In genomic region chr6:31353508-31353907, GRCh38 we compare ENCODE assay signal across 15 cellular contexts. TPM values are rescaled to one million over a fixed set of nuclear protein-coding genes. Genes with fewer than 3 reads are reported as not detected.
DNase-seq lines count a peak whose midpoint lies in the region; ATAC-seq and TF ChIP-seq lines count a peak whose summit lies in the region.
"Had no signal": no experiment of that assay in that cellular context is flagged by ENCODE, and none has a peak within 500 bp of the region (broad histone marks: within the 10 kb centered on the region; RNA-seq: fewer than 3 reads in every experiment).

No MANE protein-coding gene starts in this region.

- no peaks in the 10 kb centered on the region for H3K9me3 Mint-ChIP-seq in activated CD4-positive, alpha-beta T cell treated with anti-CD3 and anti-CD28 coated beads for 36 hours (ENCODE audit: low read depth)
- H3K9me3 Mint-ChIP-seq in activated CD4-positive, alpha-beta memory T cell treated with anti-CD3 and anti-CD28 coated beads, Interleukin-2, amount 10 ng/mL, durations not matched to agents 7 days and 5 days = no peaks in the 10 kb centered on the region

- intact Hi-C loops in activated CD4-positive, alpha-beta T cell treated with anti-CD3 and anti-CD28 coated beads for 36 hours (cut with DNase I, micrococcal nuclease) = loop anchor here in 1 of 2 experiments (10.0 kb wide), 1 partner anchor 609 kb away; the partner anchor contains the start of genes FLOT1 and IER3
- intact Hi-C loops in posterior vena cava (cut with DNase I) (loop anchor here in 1 of 2 donors (5.0 kb wide), 1 partner anchor 86 kb away; no protein-coding TSS in a partner anchor), psoas muscle (cut with DNase I) (loop anchor here in 1 of 2 donors (2.0 kb wide), 1 partner anchor 87 kb away; no protein-coding TSS in a partner anchor)

- ATAC-seq in activated CD4-positive, alpha-beta T cell treated with anti-CD3 and anti-CD28 coated beads for 36 hours = no peak
- ATAC-seq in psoas muscle = no peak

- H3K4me3 Mint-ChIP-seq in activated CD4-positive, alpha-beta T cell treated with anti-CD3 and anti-CD28 coated beads for 36 hours = peak overlapping the region; percentile 98
- H3K4me3 Mint-ChIP-seq in activated CD4-positive, alpha-beta memory T cell treated with anti-CD3 and anti-CD28 coated beads, Interleukin-2, amount 10 ng/mL, durations not matched to agents 7 days and 5 days = peak overlapping the region; percentile 99

- H3K36me3 ChIP-seq in GM06990 (ENCODE audit: control insufficient read depth, insufficient read depth, low read length) = peaks cover 29% of the 10 kb centered on the region
- peaks cover 0 to 3% of the 10 kb centered on the region in 2 donors for H3K36me3 ChIP-seq in psoas muscle (ENCODE audit: insufficient read depth in 1 of 2, low read depth in 1 of 2)
- H3K36me3 ChIP-seq: prostate gland had no signal

- no peak for TF ChIP-seq CTCF in GM06990 (IDR thresholded peaks at IDR 0.05; ENCODE audit: insufficient read depth, low read length, poor library complexity, severe bottlenecking)
- no peak for TF ChIP-seq CTCF in psoas muscle (IDR thresholded peaks at IDR 0.05)

- no peaks in the 10 kb centered on the region for H3K27me3 Mint-ChIP-seq in activated CD4-positive, alpha-beta T cell treated with anti-CD3 and anti-CD28 coated beads for 36 hours
- no peaks in the 10 kb centered on the region for H3K27me3 Mint-ChIP-seq in activated CD4-positive, alpha-beta memory T cell treated with anti-CD3 and anti-CD28 coated beads, Interleukin-2, amount 10 ng/mL, durations not matched to agents 7 days and 5 days

- CTCF ChIA-PET in activated CD4-positive, alpha-beta T cell treated with anti-CD3 and anti-CD28 coated beads for 36 hours (lab: Charles Lee) = interaction anchor here (0.6 kb wide), 1 partner anchor 165 kb away, joined by 3 read pairs; no protein-coding TSS in a partner anchor
- CTCF ChIA-PET in activated CD4-positive, alpha-beta memory T cell treated with anti-CD3 and anti-CD28 coated beads, Interleukin-2, amount 10 ng/mL, durations not matched to agents 7 days and 5 days (lab: Charles Lee) = interaction anchor here (0.6 kb wide), 1 partner anchor 13 kb away, joined by 3 read pairs; no protein-coding TSS in a partner anchor

- H3K9me3 ChIP-seq in mononuclear cell (ENCODE audit: low read depth, low read length) = no peaks in the 10 kb centered on the region
- H3K9me3 ChIP-seq in psoas muscle = no peaks in the 10 kb centered on the region
- H3K9me3 ChIP-seq: prostate gland had no signal

- peaks cover 65% of the 10 kb centered on the region for H3K4me1 Mint-ChIP-seq in activated CD4-positive, alpha-beta T cell treated with anti-CD3 and anti-CD28 coated beads for 36 hours
- H3K4me1 Mint-ChIP-seq in activated CD4-positive, alpha-beta memory T cell treated with anti-CD3 and anti-CD28 coated beads, Interleukin-2, amount 10 ng/mL, durations not matched to agents 7 days and 5 days = peaks cover 48% of the 10 kb centered on the region

- peaks cover 47% of the 10 kb centered on the region for H3K36me3 Mint-ChIP-seq in activated CD4-positive, alpha-beta T cell treated with anti-CD3 and anti-CD28 coated beads for 36 hours (ENCODE audit: low read depth)
- H3K36me3 Mint-ChIP-seq in activated CD4-positive, alpha-beta memory T cell treated with anti-CD3 and anti-CD28 coated beads, Interleukin-2, amount 10 ng/mL, durations not matched to agents 7 days and 5 days (ENCODE audit: low read depth) = peaks cover 64% of the 10 kb centered on the region

- POLR2A ChIA-PET in activated CD4-positive, alpha-beta T cell treated with anti-CD3 and anti-CD28 coated beads for 36 hours (lab: Charles Lee) = interaction anchor here (0.6 to 1.6 kb wide), 6 partner anchors 9 to 636 kb away, joined by 3 to 12 read pairs (median 4); partner anchors contain the start of gene MDC1
- POLR2A ChIA-PET in activated CD4-positive, alpha-beta memory T cell treated with anti-CD3 and anti-CD28 coated beads, Interleukin-2, amount 10 ng/mL, durations not matched to agents 7 days and 5 days (lab: Charles Lee) = interaction anchor here (0.6 to 5.0 kb wide), 15 partner anchors 8 to 1139 kb away, joined by 3 to 66 read pairs (median 4); partner anchors contain the start of gene TCF19

- no peak overlapping the region for H3K27ac ChIP-seq in psoas muscle
- H3K27ac ChIP-seq: 22Rv1, dorsolateral prefrontal cortex, PC-9, prostate gland, SK-N-MC had no signal

- DNase-seq in activated CD4-positive, alpha-beta T cell treated with anti-CD3 and anti-CD28 coated beads for 36 hours = no peak
- DNase-seq in activated CD4-positive, alpha-beta T cell treated with anti-CD3 and anti-CD28 coated beads, Interleukin-2, amount 50 U/mL, for 48 hours = no peak
- peak; percentile 17 for DNase-seq in GM06990 (ENCODE audit: extremely low read depth, insufficient read length)
- no peak for DNase-seq in activated CD4-positive, alpha-beta memory T cell treated with anti-CD3 and anti-CD28 coated beads, Interleukin-2, amount 10 ng/mL, durations not matched to agents 7 days and 5 days
- DNase-seq in posterior vena cava (ENCODE audit: low spot score) = no peak
- DNase-seq in psoas muscle = no peak
- DNase-seq in NCI-H345 (lab: John Stamatoyannopoulos, UW) = no peak
- DNase-seq: dorsolateral prefrontal cortex, NCI-H2029, NCI-H526, PC-9 had no signal

- H3K4me1 ChIP-seq in mononuclear cell (ENCODE audit: insufficient read depth, low read length) = peaks cover 48% of the 10 kb centered on the region
- H3K4me1 ChIP-seq in psoas muscle = no peaks in the 10 kb centered on the region
- H3K4me1 ChIP-seq: prostate gland had no signal

- WGBS in psoas muscle, 3 donors = 61 to 77% (median 70%) methylated on average over 5 of the region's 5 CpGs

- H3K27ac Mint-ChIP-seq in activated CD4-positive, alpha-beta T cell treated with anti-CD3 and anti-CD28 coated beads for 36 hours = peak overlapping the region; percentile 62
- peak overlapping the region; percentile 6 for H3K27ac Mint-ChIP-seq in activated CD4-positive, alpha-beta memory T cell treated with anti-CD3 and anti-CD28 coated beads, Interleukin-2, amount 10 ng/mL, durations not matched to agents 7 days and 5 days

- H3K27me3 ChIP-seq in GM06990 (replicated peaks; ENCODE audit: control insufficient read depth, insufficient read depth, low read length) (no peaks in the 10 kb centered on the region), mononuclear cell (ENCODE audit: insufficient read depth, low read length) (no peaks in the 10 kb centered on the region), psoas muscle (ENCODE audit: insufficient read depth in 3 of 3, low read length in 2 of 3) (peaks cover 0 to 7% (median 3%) of the 10 kb centered on the region in 3 donors)

- H3K4me3 ChIP-seq in GM06990 (replicated peaks; ENCODE audit: low read depth, low read length) (peak overlapping the region; percentile 5; the same call in 1 of the 2 replicates), mononuclear cell (ENCODE audit: low read length) (peak overlapping the region; percentile 21), psoas muscle (no peak overlapping the region)
- H3K4me3 ChIP-seq: PC-9, prostate gland, SK-N-MC had no signal

RNA-seq across cellular contexts. Expression of gene HLA-B, which starts 3.5 kb away (rescaled TPM):
- total RNA-seq in activated CD4-positive, alpha-beta T cell treated with anti-CD3 and anti-CD28 coated beads for 36 hours = 1,000 to 10,000 TPM; 2,101 to 2,412 TPM
- 1,000 to 10,000 TPM; 5,151 to 5,157 TPM for total RNA-seq in activated CD4-positive, alpha-beta memory T cell treated with anti-CD3 and anti-CD28 coated beads, Interleukin-2, amount 10 ng/mL, durations not matched to agents 7 days and 5 days
- total RNA-seq in mononuclear cell (3,997 TPM), posterior vena cava (100 to 1,000 TPM; 525 to 620 TPM), psoas muscle (100 to 1,000 TPM; 185 to 402 (median 277) TPM)
- 100 to 1,000 TPM; 138 to 237 (median 218) TPM for polyA plus RNA-seq in psoas muscle

RNA-seq across cellular contexts. Expression of gene MICA, which starts 49.9 kb away (rescaled TPM):
- total RNA-seq in activated CD4-positive, alpha-beta T cell treated with anti-CD3 and anti-CD28 coated beads for 36 hours = 1 to 10 TPM; 6.3 to 7.1 TPM
- total RNA-seq in activated CD4-positive, alpha-beta memory T cell treated with anti-CD3 and anti-CD28 coated beads, Interleukin-2, amount 10 ng/mL, durations not matched to agents 7 days and 5 days = 10 to 100 TPM; 12.0 to 12.3 TPM
- total RNA-seq in mononuclear cell (7.1 TPM), posterior vena cava (10 to 100 TPM; 16.5 to 20.5 TPM), psoas muscle (1 to 10 TPM; 2.7 to 5.7 (median 4.2) TPM)
- polyA plus RNA-seq in psoas muscle = 1 to 10 TPM; 4.1 to 5.7 (median 5.0) TPM
